ENCODE assay signal across 8 cellular contexts in genomic region chr9:113523421-113524141, GRCh38.
DNase-seq lines count a peak whose midpoint lies in the region; ATAC-seq and TF ChIP-seq lines count a peak whose summit lies in the region.

No MANE protein-coding gene starts in this region.

- peaks cover 26% of the 10 kb centered on the region for H3K36me3 ChIP-seq in CD4-positive, alpha-beta memory T cell (ENCODE audit: insufficient read depth, low read length)
- no peaks in the 10 kb centered on the region for H3K36me3 ChIP-seq in MM.1S (replicated peaks; ENCODE audit: insufficient read depth, low read length)

- intact Hi-C loops in CD4-positive, alpha-beta memory T cell (cut with micrococcal nuclease), result no loop called here

- peaks cover 11 to 48% of the 10 kb centered on the region in 2 donors for H3K36me3 Mint-ChIP-seq in CD4-positive, alpha-beta memory T cell
- peaks cover 19% of the 10 kb centered on the region for H3K36me3 Mint-ChIP-seq in activated T-cell treated with anti-CD3 and anti-CD28 coated beads, Interleukin-2, amount 50 U/mL, for 4 hours (ENCODE audit: insufficient read depth)

- no peaks in the 10 kb centered on the region for H3K9me2 ChIP-seq in MM.1S (replicated peaks; ENCODE audit: insufficient read depth, low read length)

- peaks cover 0 to 2% (median 0%) of the 10 kb centered on the region in 8 donors for H3K9me3 Mint-ChIP-seq in CD4-positive, alpha-beta memory T cell
- no peaks in the 10 kb centered on the region for H3K9me3 Mint-ChIP-seq in activated T-cell treated with anti-CD3 and anti-CD28 coated beads, Interleukin-2, amount 50 U/mL, for 4 hours

- H2AFZ ChIP-seq in MM.1S (ENCODE audit: low read length), result peak overlapping the region; percentile 29; the same call in 1 of the 2 replicates

- POLR2A ChIA-PET in CD4-positive, alpha-beta memory T cell (lab: Charles Lee; ENCODE audit: partially characterized antibody), result interaction anchor here (0.8 to 16.5 kb wide), 7 partner anchors 11 to 113 kb away, joined by 3 to 342 read pairs (median 5); partner anchors contain the start of genes C9orf43 and POLE3

- peak in 4 of 5 donors; percentile 15 to 73 (median 26) for DNase-seq in CD4-positive, alpha-beta memory T cell
- peak; percentile 90 for DNase-seq in MM.1S
- DNase-seq in activated T-cell treated with anti-CD3 and anti-CD28 coated beads, Interleukin-2, amount 50 U/mL, for 4 hours, result peak; percentile 60
- DNase-seq in hepatic stellate cell (ENCODE audit: low spot score), result peak; percentile 61
- peak in 2 of 3 experiments; percentile 44 to 50 for DNase-seq in stimulated activated CD4-positive, alpha-beta T cell treated with anti-CD3 and anti-CD28 coated beads, TNF-alpha, amount 100 ng/mL, for 4 hours (ENCODE audit: low read depth in 3 of 3)
- DNase-seq in NCI-H748 treated with DMSO at 0.1 percent for 48 hours (lab: John Stamatoyannopoulos, UW), result no peak
- no peak for DNase-seq in islet precursor cell

- H3K27me3 ChIP-seq in CD4-positive, alpha-beta memory T cell (ENCODE audit: insufficient read depth, low read length), result no peaks in the 10 kb centered on the region
- no peaks in the 10 kb centered on the region for H3K27me3 ChIP-seq in MM.1S (replicated peaks; ENCODE audit: insufficient read depth, low read length)

- H3K27ac ChIP-seq in CD4-positive, alpha-beta memory T cell (ENCODE audit: low read depth, low read length), result peak overlapping the region; percentile 39
- H3K27ac ChIP-seq in MM.1S (ENCODE audit: low read length), result peak overlapping the region; percentile 92

- peak overlapping the region; percentile 94 for H3K4me2 ChIP-seq in MM.1S (ENCODE audit: low read depth, low read length)

- H3K4me1 ChIP-seq in CD4-positive, alpha-beta memory T cell (ENCODE audit: insufficient read depth, low read length), result peaks cover 79% of the 10 kb centered on the region
- H3K4me1 ChIP-seq in MM.1S (ENCODE audit: low read length), result peaks cover 57% of the 10 kb centered on the region

- H3K79me2 ChIP-seq in MM.1S (ENCODE audit: low read length), result peaks cover 33% of the 10 kb centered on the region

- H3F3A ChIP-seq in MM.1S (ENCODE audit: insufficient read depth, low read length), result peaks cover 26% of the 10 kb centered on the region

- H3K27ac Mint-ChIP-seq in CD4-positive, alpha-beta memory T cell, result peak overlapping the region; percentile 61 to 89 (median 88)

- no peaks in the 10 kb centered on the region for H3K27me3 Mint-ChIP-seq in CD4-positive, alpha-beta memory T cell
- H3K27me3 Mint-ChIP-seq in activated T-cell treated with anti-CD3 and anti-CD28 coated beads, Interleukin-2, amount 50 U/mL, for 4 hours (ENCODE audit: low read depth), result no peaks in the 10 kb centered on the region

- peaks cover 61 to 89% (median 76%) of the 10 kb centered on the region in 4 donors for H3K4me1 Mint-ChIP-seq in CD4-positive, alpha-beta memory T cell
- H3K4me1 Mint-ChIP-seq in activated T-cell treated with anti-CD3 and anti-CD28 coated beads, Interleukin-2, amount 50 U/mL, for 4 hours (ENCODE audit: low read depth), result peaks cover 84% of the 10 kb centered on the region

- H4K20me1 ChIP-seq in MM.1S (ENCODE audit: insufficient read depth, low read length), result no peaks in the 10 kb centered on the region

- peak; percentile 88 for ATAC-seq in GM21526 (IDR thresholded peaks at IDR 0.05; ENCODE audit: low FRiP score, unreplicated experiment)
- ATAC-seq in activated T-cell treated with anti-CD3 and anti-CD28 coated beads, Interleukin-2, amount 50 U/mL, for 4 hours, result peak; percentile 71 to 76

- no peak for TF ChIP-seq CTCF in MM.1S (IDR thresholded peaks at IDR 0.05; ENCODE audit: low read length)

- H3K9ac ChIP-seq in MM.1S (ENCODE audit: low read length), result peak overlapping the region; percentile 56

- H3K4me3 Mint-ChIP-seq in CD4-positive, alpha-beta memory T cell, result peak overlapping the region; percentile 65 to 82 (median 76)
- H3K4me3 Mint-ChIP-seq in activated T-cell treated with anti-CD3 and anti-CD28 coated beads, Interleukin-2, amount 50 U/mL, for 4 hours, result peak overlapping the region; percentile 47

- H3K4me3 ChIP-seq in CD4-positive, alpha-beta memory T cell (ENCODE audit: low read length in 2 of 2), result peak overlapping the region; percentile 3 to 38
- H3K4me3 ChIP-seq in MM.1S (ENCODE audit: low read length), result peak overlapping the region; percentile 37

- CTCF ChIA-PET in CD4-positive, alpha-beta memory T cell (lab: Charles Lee; ENCODE audit: partially characterized antibody), result interaction anchor here (1.0 to 3.6 kb wide), 7 partner anchors 9 to 123 kb away, joined by 3 to 26 read pairs (median 6); partner anchors contain the start of gene ALAD

- H3K9me3 ChIP-seq in CD4-positive, alpha-beta memory T cell (ENCODE audit: control insufficient read depth in 1 of 2, low read length in 2 of 2), result no peaks in the 10 kb centered on the region
- H3K9me3 ChIP-seq in MM.1S (replicated peaks; ENCODE audit: insufficient read depth, low read length), result no peaks in the 10 kb centered on the region

Comparison
In these comparisons a context has a peak if more than half of its experiments do, and no peak if none do; other contexts are left out.
1. DNase-seq: peak in CD4-positive, alpha-beta memory T cell (4 of 5), MM.1S (single experiment), activated T-cell treated with anti-CD3 and anti-CD28 coated beads, Interleukin-2, amount 50 U/mL, for 4 hours (single experiment), hepatic stellate cell (single experiment) and stimulated activated CD4-positive, alpha-beta T cell treated with anti-CD3 and anti-CD28 coated beads, TNF-alpha, amount 100 ng/mL, for 4 hours (2 of 3); none in NCI-H748 treated with DMSO at 0.1 percent for 48 hours (single experiment) and islet precursor cell (single experiment).